9 cellular contexts compared by ENCODE assay signal in the genomic region with DNA sequence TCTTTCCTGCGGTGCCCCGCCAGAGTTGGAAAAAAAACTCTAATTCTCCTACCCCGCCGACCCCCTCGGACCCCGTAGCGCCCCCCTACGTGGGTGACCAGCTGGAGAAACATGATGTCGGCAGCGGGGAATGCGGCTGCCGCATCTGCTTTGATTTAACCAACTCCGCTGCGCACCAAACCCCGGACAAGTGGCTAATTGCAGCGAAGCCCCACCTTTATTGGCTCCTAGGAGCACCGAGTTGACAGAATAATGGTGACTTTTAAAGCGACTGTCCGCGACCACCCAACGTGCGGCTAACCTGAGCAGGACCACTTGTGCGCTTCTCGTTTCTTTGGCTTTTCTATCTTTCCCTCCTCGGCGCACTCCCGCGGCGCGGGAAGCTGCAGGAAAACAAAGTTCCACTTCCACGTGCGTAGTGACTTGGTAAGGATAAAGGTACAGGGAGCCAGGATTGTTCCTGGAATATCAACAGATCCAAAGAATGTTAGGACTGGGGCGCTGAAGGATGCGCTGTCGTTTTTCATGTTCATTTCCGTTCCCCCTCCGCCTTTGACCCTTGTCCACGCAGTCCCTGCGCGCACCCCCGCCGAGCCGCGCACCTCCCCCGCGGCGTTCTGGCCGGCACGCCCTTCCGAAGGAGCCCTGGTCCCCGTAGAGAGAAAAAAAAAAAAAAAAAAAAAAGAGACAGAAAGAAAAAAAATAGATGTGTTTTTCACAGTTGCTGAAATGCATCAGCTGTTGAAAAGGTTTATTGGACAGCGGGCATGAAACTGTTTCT. TPM values are rescaled to one million over a fixed set of nuclear protein-coding genes. Genes with fewer than 3 reads are reported as not detected.
DNase-seq lines count a peak whose midpoint lies in the region; ATAC-seq, FAIRE-seq and TF ChIP-seq lines count a peak whose summit lies in the region.
"Had no signal": no experiment of that assay in that cellular context is flagged by ENCODE, and none has a peak within 500 bp of the region (broad histone marks: within the 10 kb centered on the region; RNA-seq: fewer than 3 reads in every experiment).

No MANE protein-coding gene starts in this region.

- no peaks in the 10 kb centered on the region for H3K36me3 Mint-ChIP-seq in activated naive CD8-positive, alpha-beta T cell

- H3K9ac ChIP-seq in kidney (ENCODE audit: low read length in 2 of 2) = no peak overlapping the region
- no peak overlapping the region for H3K9ac ChIP-seq in subcutaneous abdominal adipose tissue (ENCODE audit: low read length in 5 of 5)

- no peak for FAIRE-seq in kidney (lab: Jason Lieb, UNC)

- peaks cover 43% of the 10 kb centered on the region for H3K27me3 Mint-ChIP-seq in activated naive CD8-positive, alpha-beta T cell

- H3K27me3 ChIP-seq in subcutaneous abdominal adipose tissue (ENCODE audit: control insufficient read depth in 5 of 5, insufficient read depth in 4 of 5, low read length in 5 of 5) = peaks cover 27 to 47% (median 44%) of the 10 kb centered on the region in 5 donors

- peak overlapping the region; percentile 61 for H3K4me3 Mint-ChIP-seq in activated naive CD8-positive, alpha-beta T cell

- H3K4me3 ChIP-seq in AG04449 (ENCODE audit: low read depth, low read length) (peak overlapping the region; percentile 57), kidney (ENCODE audit: low read length in 2 of 2) (peak overlapping the region; percentile 47 to 52), subcutaneous abdominal adipose tissue (ENCODE audit: low read depth in 1 of 5, low read length in 5 of 5) (peak overlapping the region; percentile 39 to 76 (median 57))

- peaks cover 23% of the 10 kb centered on the region for H3K4me1 Mint-ChIP-seq in activated naive CD8-positive, alpha-beta T cell (ENCODE audit: low read depth)

- H3K4me1 ChIP-seq in kidney (ENCODE audit: control insufficient read depth in 1 of 2, insufficient read depth in 1 of 2, low read depth in 1 of 2, low read length in 2 of 2) = peaks cover 0 to 8% of the 10 kb centered on the region in 2 donors
- peaks cover 0 to 21% (median 20%) of the 10 kb centered on the region in 5 donors for H3K4me1 ChIP-seq in subcutaneous abdominal adipose tissue (ENCODE audit: control insufficient read depth in 5 of 5, insufficient read depth in 5 of 5, low read length in 5 of 5)

- intact Hi-C loops in kidney (cut with DNase I) = no loop called here

- ATAC-seq in GM18517 (IDR thresholded peaks at IDR 0.05; ENCODE audit: unreplicated experiment) = peak; percentile 32
- peak; percentile 12 for ATAC-seq in HG03196 (IDR thresholded peaks at IDR 0.05; ENCODE audit: unreplicated experiment)

- CTCF ChIA-PET in AG04449 (lab: Yijun Ruan, JAX) = interaction anchor here (0.6 to 2.0 kb wide), 7 partner anchors 8 to 204 kb away, joined by 3 to 6 read pairs (median 4); no protein-coding TSS in a partner anchor

- H3K36me3 ChIP-seq in kidney (ENCODE audit: control insufficient read depth in 1 of 2, insufficient read depth in 2 of 2, low read length in 2 of 2) (no peaks in the 10 kb centered on the region), subcutaneous abdominal adipose tissue (ENCODE audit: control insufficient read depth in 5 of 5, insufficient read depth in 5 of 5, low read length in 5 of 5) (no peaks in the 10 kb centered on the region)

- H3K27ac ChIP-seq in kidney (ENCODE audit: low read depth in 2 of 2, low read length in 2 of 2) = no peak overlapping the region
- H3K27ac ChIP-seq in subcutaneous abdominal adipose tissue (ENCODE audit: low read depth, low read length) = no peak overlapping the region

- POLR2A ChIA-PET in AG04449 (lab: Yijun Ruan, JAX) = no interaction called here

- no peaks in the 10 kb centered on the region for H3K9me3 Mint-ChIP-seq in activated naive CD8-positive, alpha-beta T cell (ENCODE audit: low read depth)

- H3K9me3 ChIP-seq in kidney (ENCODE audit: control insufficient read depth in 1 of 2, low read length in 2 of 2) (no peaks in the 10 kb centered on the region), subcutaneous abdominal adipose tissue (ENCODE audit: control insufficient read depth in 5 of 5, low read length in 5 of 5) (no peaks in the 10 kb centered on the region)

- no peak overlapping the region for H3K27ac Mint-ChIP-seq in activated naive CD8-positive, alpha-beta T cell

- DNase-seq in AG04449 (ENCODE audit: low read depth, low spot score) (no peak), kidney (no peak), NCI-H510A (lab: John Stamatoyannopoulos, UW) (no peak), epidermal melanocyte (ENCODE audit: insufficient read length, low spot score) (no peak)

- no peak for TF ChIP-seq CTCF in AG04449 (IDR thresholded peaks at IDR 0.05; ENCODE audit: insufficient read depth, low read length, missing control alignments)
- TF ChIP-seq CTCF in kidney (IDR thresholded peaks at IDR 0.05; ENCODE audit: borderline replicate concordance, extremely low read depth, insufficient read depth) = no peak

RNA-seq across cellular contexts. Expression of a gene that starts 1.4 kb away (rescaled TPM):
- total RNA-seq in kidney = not detected
- polyA plus RNA-seq in kidney (ENCODE audit: insufficient read depth, low read depth, low replicate concordance) = not detected
- total RNA-seq: dermis microvascular lymphatic vessel endothelial cell had no signal
